Comparison of ENCODE assay signal across 17 cellular contexts in the genomic region with DNA sequence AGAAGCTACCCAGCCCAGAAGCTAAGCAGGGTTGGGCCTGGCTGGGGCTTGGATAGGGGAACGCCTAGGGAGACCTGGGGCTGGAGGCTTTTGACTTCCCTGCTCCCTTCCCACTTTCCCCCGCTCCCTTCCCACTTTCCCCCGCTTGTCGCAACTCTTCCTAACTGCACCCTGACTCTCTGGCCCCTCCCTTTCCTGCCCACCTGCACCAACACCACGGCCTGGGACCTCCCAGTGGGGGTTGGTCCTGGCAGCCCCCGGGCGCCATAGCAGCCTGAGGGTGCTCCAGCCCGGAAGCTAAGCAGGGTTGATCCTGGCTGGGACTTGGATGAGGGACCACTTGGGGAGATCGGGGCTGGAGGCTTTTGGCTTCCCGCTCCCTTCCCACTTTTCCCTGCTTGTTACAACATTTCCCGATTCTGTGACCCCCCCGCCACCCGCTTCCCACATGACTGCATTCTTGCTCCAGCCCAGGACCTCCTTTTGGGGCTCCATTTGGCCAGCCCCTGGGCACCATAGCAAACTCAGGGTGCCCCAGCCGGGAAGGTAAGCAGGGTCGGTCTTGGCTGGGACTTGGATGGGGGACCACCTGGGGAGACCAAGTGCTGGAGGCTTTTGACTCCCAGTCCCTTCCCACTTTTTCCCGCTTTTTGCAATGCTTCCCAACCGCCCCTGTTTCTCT.
"Had no signal": no experiment of that assay in that cellular context is flagged by ENCODE, and none has a peak within 500 bp of the region (broad histone marks: within the 10 kb centered on the region; RNA-seq: fewer than 3 reads in every experiment).

No MANE protein-coding gene starts in this region.

- H3K4me3 ChIP-seq: lower lobe of right lung, pancreas, right lobe of liver, stomach, thyroid gland had no signal

- H3K27ac ChIP-seq: lower lobe of right lung, pancreas, right lobe of liver, stomach, thyroid gland had no signal

- DNase-seq: cortex of kidney; effector memory CD8-positive, alpha-beta T cell; erythroblast; left ventricle myocardium superior; lower lobe of right lung; naive thymus-derived CD8-positive, alpha-beta T cell; nephron progenitor cell; nucleus accumbens; retina; stimulated activated CD4-positive, alpha-beta T cell treated with anti-CD3 and anti-CD28 coated beads, Interleukin-15, amount 100 ng/mL, for 24 hours; stimulated activated CD4-positive, alpha-beta T cell treated with anti-CD3 and anti-CD28 coated beads, Interleukin-2, amount 100 ng/mL, for 48 hours; stimulated activated naive B cell treated with anti-CD40 and anti-IgM and Interleukin-4, amounts not matched to agents 10 μg/mL and 1 μg/mL and 100 μg/mL, for 72 hours; stomach; thyroid gland; trophoblast cell had no signal

- H3K36me3 ChIP-seq: lower lobe of right lung, pancreas, right lobe of liver, stomach, thyroid gland had no signal

- ATAC-seq: effector memory CD8-positive, alpha-beta T cell; left ventricle myocardium superior; lower lobe of right lung; naive thymus-derived CD8-positive, alpha-beta T cell; pancreas had no signal

- H3K4me1 ChIP-seq: lower lobe of right lung, pancreas, right lobe of liver, stomach, thyroid gland had no signal

- H3K27me3 ChIP-seq: pancreas, right lobe of liver, stomach, thyroid gland had no signal

- H3K9me3 ChIP-seq: lower lobe of right lung, pancreas, right lobe of liver, thyroid gland had no signal
